Comparison of ENCODE assay signal across 9 cellular contexts in genomic region chr19:53865523-53865917, GRCh38. TPM values are rescaled to one million over a fixed set of nuclear protein-coding genes. Genes with fewer than 3 reads are reported as not detected.
DNase-seq lines count a peak whose midpoint lies in the region; ATAC-seq and TF ChIP-seq lines count a peak whose summit lies in the region.
"Had no signal": no experiment of that assay in that cellular context is flagged by ENCODE, and none has a peak within 500 bp of the region (broad histone marks: within the 10 kb centered on the region; RNA-seq: fewer than 3 reads in every experiment).

No MANE protein-coding gene starts in this region.

- TF ChIP-seq CTCF in VCaP (conservative IDR thresholded peaks at IDR 0.05), result no peak
- TF ChIP-seq CTCF in gastrocnemius medialis (IDR thresholded peaks at IDR 0.05 in 4 of 5, conservative IDR thresholded peaks at IDR 0.05 in 1 of 5), result no peak

- peaks cover 6 to 34% (median 23%) of the 10 kb centered on the region in 3 donors for H3K27me3 ChIP-seq in gastrocnemius medialis

- TF ChIP-seq POLR2A in gastrocnemius medialis (IDR thresholded peaks at IDR 0.05), result no peak

- in situ Hi-C loops in gastrocnemius medialis (cut with MboI; ENCODE audit: low sequenced_read_pairs in 4 of 4), result no loop called here

- H3K9ac ChIP-seq in ES-I3 (ENCODE audit: low read depth, low read length), result peak overlapping the region; percentile 83

- H3K4me1 ChIP-seq in ES-I3 (ENCODE audit: insufficient read depth, low read length), result peaks cover 17% of the 10 kb centered on the region
- H3K4me1 ChIP-seq in gastrocnemius medialis, result peaks cover 4 to 16% of the 10 kb centered on the region in 2 donors

- no peaks in the 10 kb centered on the region for H3K36me3 ChIP-seq in ES-I3 (ENCODE audit: insufficient read depth, low read length)
- no peaks in the 10 kb centered on the region for H3K36me3 ChIP-seq in gastrocnemius medialis

- H3K4me3 ChIP-seq in gastrocnemius medialis, result peak overlapping the region; percentile 42 to 70 (median 55)

- intact Hi-C loops in gastrocnemius medialis (cut with DNase I; ENCODE audit: low total_unique reads), result no loop called here

- H3K27ac ChIP-seq in VCaP (peak overlapping the region; percentile 21; the same call in 1 of the 2 replicates), gastrocnemius medialis (peak overlapping the region in 3 of 4 donors; percentile 75 to 92 (median 83))

- no peaks in the 10 kb centered on the region for H3K9me3 ChIP-seq in ES-I3 (ENCODE audit: control insufficient read depth, insufficient read depth, low read length)
- no peaks in the 10 kb centered on the region for H3K9me3 ChIP-seq in gastrocnemius medialis

- no peak for ATAC-seq in gastrocnemius medialis
- no peak for ATAC-seq in GM18870 (IDR thresholded peaks at IDR 0.05; ENCODE audit: unreplicated experiment)

- DNase-seq in globus pallidus (ENCODE audit: low spot score) (peak; percentile 61), gastrocnemius medialis (no peak), NCI-H526 treated with DMSO at 0.1 percent for 48 hours (lab: John Stamatoyannopoulos, UW) (no peak), NCI-H2227 (lab: John Stamatoyannopoulos, UW; ENCODE audit: unreplicated experiment) (no peak)
- no peak for DNase-seq in activated effector memory CD4-positive, alpha-beta T cell treated with anti-CD3 and anti-CD28 coated beads, Interleukin-2, amount 50 U/mL, for 16 hours
- DNase-seq: NCI-H1417 treated with DMSO at 0.1 percent for 48 hours had no signal

RNA-seq across cellular contexts. Expression of gene MYADM, which starts 2.2 kb away (rescaled TPM):
- 10 to 100 TPM in 2 of 4 donors, 1 to 10 TPM in 2; 4.5 to 12.6 (median 8.8) TPM for total RNA-seq in gastrocnemius medialis

RNA-seq across cellular contexts. Expression of gene PRKCG, which starts 16.5 kb away (rescaled TPM):
- total RNA-seq in gastrocnemius medialis, result not detected

RNA-seq across cellular contexts. Expression of gene NLRP12, which starts 41.4 kb away (rescaled TPM):
- total RNA-seq in gastrocnemius medialis, result under 1 TPM in 3 of 4 donors, not detected in 1; 0.31 to 0.52 (median 0.35) TPM

RNA-seq across cellular contexts. Expression of gene CACNG7, which starts 43.6 kb away (rescaled TPM):
- total RNA-seq in gastrocnemius medialis, result not detected
